Comparison of ENCODE assay signal across 15 cellular contexts in the genomic region with DNA sequence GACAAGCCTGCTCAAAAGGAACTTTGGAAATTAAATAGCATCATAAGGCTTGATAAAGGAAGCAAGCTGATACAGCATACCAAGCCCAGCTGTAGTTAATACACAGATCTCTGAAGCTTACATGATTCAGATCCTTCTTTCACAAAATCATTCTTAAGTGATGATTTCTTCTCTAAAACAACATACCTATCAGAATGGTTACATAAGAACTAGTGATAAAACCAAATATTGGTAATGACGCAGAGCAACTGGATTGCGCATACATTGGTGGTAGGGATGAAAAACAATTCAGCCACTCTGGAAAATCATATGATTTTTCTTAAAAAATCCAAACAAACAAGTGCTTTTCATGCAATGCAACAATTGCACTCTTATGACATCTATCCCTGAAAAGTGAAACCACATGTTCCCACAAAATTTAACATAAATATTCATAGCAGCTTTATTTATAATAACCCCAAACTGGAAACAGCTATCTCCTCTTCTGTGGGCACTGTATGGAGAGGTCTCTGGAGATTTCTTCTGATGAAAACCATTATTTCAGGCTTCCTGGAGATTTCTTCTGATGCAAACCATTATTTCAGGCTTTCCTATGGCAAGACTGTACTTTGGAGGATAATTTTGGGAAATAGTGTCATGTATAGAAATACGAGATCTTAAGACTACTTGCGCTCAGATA.
DNase-seq lines count a peak whose midpoint lies in the region; ATAC-seq, FAIRE-seq and TF ChIP-seq lines count a peak whose summit lies in the region.
"Had no signal": no experiment of that assay in that cellular context is flagged by ENCODE, and none has a peak within 500 bp of the region (broad histone marks: within the 10 kb centered on the region; RNA-seq: fewer than 3 reads in every experiment).

No MANE protein-coding gene starts in this region.

- no peaks in the 10 kb centered on the region for H3K9me3 ChIP-seq in osteoblast (ENCODE audit: low read depth, low read length)
- H3K9me3 ChIP-seq in kidney (ENCODE audit: control insufficient read depth in 1 of 2, low read length in 2 of 2): no peaks in the 10 kb centered on the region

- DNase-seq in EH (ENCODE audit: low read depth): peak; percentile 91
- peak; percentile 13 for DNase-seq in SK-MEL-5 (ENCODE audit: low read depth, low spot score)
- peak; percentile 92 for DNase-seq in choroid plexus epithelial cell (ENCODE audit: low read depth)
- DNase-seq in osteoblast (ENCODE audit: insufficient read length, low spot score, missing footprints): peak; percentile 56
- no peak for DNase-seq in activated CD4-positive, CD25-positive, alpha-beta regulatory T cell (lab: John Stamatoyannopoulos, UW)
- no peak for DNase-seq in mucosa of gallbladder (ENCODE audit: low spot score)
- no peak for DNase-seq in kidney
- DNase-seq: activated gamma-delta T cell treated with Interleukin-2 at 50 U/mL for 16 hours, DMS153, MM.1S, NCI-H2029, NCI-H774 had no signal

- no peak for FAIRE-seq in kidney (lab: Jason Lieb, UNC)

- H3K27me3 ChIP-seq in osteoblast (ENCODE audit: insufficient read depth, low read length): no peaks in the 10 kb centered on the region

- no peak overlapping the region for H3K9ac ChIP-seq in kidney (ENCODE audit: low read length in 2 of 2)

- TF ChIP-seq CTCF in choroid plexus epithelial cell (conservative IDR thresholded peaks at IDR 0.05; ENCODE audit: low read depth, low read length) (no peak), osteoblast (IDR thresholded peaks at IDR 0.05; ENCODE audit: extremely low read depth, low read depth, low read length) (no peak), kidney (IDR thresholded peaks at IDR 0.05; ENCODE audit: borderline replicate concordance, extremely low read depth, insufficient read depth) (no peak)

- H3K27ac ChIP-seq in osteoblast (ENCODE audit: low read depth, low read length) (peak overlapping the region; percentile 92), kidney (ENCODE audit: low read depth in 2 of 2, low read length in 2 of 2) (no peak overlapping the region)
- H3K27ac ChIP-seq: C4-2B had no signal

- no peaks in the 10 kb centered on the region for H4K20me1 ChIP-seq in osteoblast (ENCODE audit: insufficient read depth, low read length)

- H3K4me1 ChIP-seq in osteoblast (ENCODE audit: insufficient read depth, low read length) (peaks cover 30% of the 10 kb centered on the region), kidney (ENCODE audit: control insufficient read depth in 1 of 2, insufficient read depth in 1 of 2, low read depth in 1 of 2, low read length in 2 of 2) (no peaks in the 10 kb centered on the region)

- H3K79me2 ChIP-seq in osteoblast (ENCODE audit: insufficient read depth, low read length): no peaks in the 10 kb centered on the region

- no peak for ATAC-seq in HG02970 (IDR thresholded peaks at IDR 0.05; ENCODE audit: low FRiP score, unreplicated experiment)
- ATAC-seq: activated CD4-positive, CD25-positive, alpha-beta regulatory T cell treated with anti-CD3 and anti-CD28 coated beads, Interleukin-2, amount 50 U/mL, for 24 hours had no signal

- intact Hi-C loops in kidney (cut with DNase I): no loop called here

- in situ Hi-C loops in SK-MEL-5 (cut with HindIII; ENCODE audit: low pct_unique_long_range_greater_than_20kb, low sequenced_read_pairs): no loop called here

- no peak overlapping the region for H3K4me3 ChIP-seq in choroid plexus epithelial cell (ENCODE audit: low read depth, low read length)
- H3K4me3 ChIP-seq in osteoblast (ENCODE audit: insufficient read depth, low read length): peak overlapping the region; percentile 20
- H3K4me3 ChIP-seq in kidney (ENCODE audit: low read length in 2 of 2): no peak overlapping the region

- H2AFZ ChIP-seq in osteoblast (ENCODE audit: low read length): no peak overlapping the region

- H3K4me2 ChIP-seq in osteoblast (ENCODE audit: insufficient read depth, low read length): peak overlapping the region; percentile 56

- H3K36me3 ChIP-seq in osteoblast (ENCODE audit: insufficient read depth, low read length): no peaks in the 10 kb centered on the region
- H3K36me3 ChIP-seq in kidney (ENCODE audit: control insufficient read depth in 1 of 2, insufficient read depth in 2 of 2, low read length in 2 of 2): no peaks in the 10 kb centered on the region

Comparison
In these comparisons a context has a peak if more than half of its experiments do, and no peak if none do; other contexts are left out.
1. DNase-seq: peak in EH (single experiment), SK-MEL-5 (single experiment), choroid plexus epithelial cell (single experiment) and osteoblast (single experiment); none in activated CD4-positive, CD25-positive, alpha-beta regulatory T cell (0 of 4), mucosa of gallbladder (single experiment) and kidney (single experiment).